In genomic region chrX:113400193-113400704, GRCh38 we compare ENCODE assay signal across 1 cellular context.
TF ChIP-seq lines count a peak whose summit lies in the region.

No MANE protein-coding gene starts in this region.

TF ChIP-seq in H1, 55 proteins besides CTCF, POLR2A, EP300 and RAD21 (continued from another document):
- TF ChIP-seq ATF2 (IDR thresholded peaks at IDR 0.05; ENCODE audit: low read length) = no peak
- no peak for TF ChIP-seq NRF1 (IDR thresholded peaks at IDR 0.05; ENCODE audit: low read depth, low read length)
- no peak for TF ChIP-seq BRCA1 (IDR thresholded peaks at IDR 0.05; ENCODE audit: low read depth, low read length)
- peak; percentile 39; the same call in 1 of the 2 replicates for TF ChIP-seq POU5F1 (IDR thresholded peaks at IDR 0.05; ENCODE audit: low read depth, low read length)
- TF ChIP-seq KDM4A (IDR thresholded peaks at IDR 0.05; ENCODE audit: low read depth, low read length, severe bottlenecking) = no peak
- no peak for TF ChIP-seq CEBPB (IDR thresholded peaks at IDR 0.05; ENCODE audit: low read depth, low read length)
- no peak for TF ChIP-seq KDM1A (IDR thresholded peaks at IDR 0.05; ENCODE audit: borderline replicate concordance, low read length)
- TF ChIP-seq CTBP2 (IDR thresholded peaks at IDR 0.05; ENCODE audit: borderline replicate concordance, insufficient read depth, insufficient read length, low read length) = no peak
- no peak for TF ChIP-seq GABPA (IDR thresholded peaks at IDR 0.05; ENCODE audit: borderline replicate concordance, insufficient read depth, low read length)
- TF ChIP-seq KDM5A (IDR thresholded peaks at IDR 0.05; ENCODE audit: low read length) = no peak
- no peak for TF ChIP-seq GTF2F1 (IDR thresholded peaks at IDR 0.05; ENCODE audit: borderline replicate concordance, low read depth, low read length)
- TF ChIP-seq ZNF274 (IDR thresholded peaks at IDR 0.05; ENCODE audit: borderline replicate concordance, extremely low read depth, low read length) = no peak
- no peak for TF ChIP-seq CHD2 (IDR thresholded peaks at IDR 0.05; ENCODE audit: low read length)
- no peak for TF ChIP-seq POLR2AphosphoS5 (IDR thresholded peaks at IDR 0.05; ENCODE audit: low read depth, low read length)
- TF ChIP-seq RXRA (IDR thresholded peaks at IDR 0.05; ENCODE audit: insufficient read depth, low read depth, low read length) = no peak
- TF ChIP-seq TAF1 (IDR thresholded peaks at IDR 0.05; ENCODE audit: low read depth, low read length) = no peak
- peak; percentile 60 for TF ChIP-seq SP1 (IDR thresholded peaks at IDR 0.05; ENCODE audit: low read depth, low read length)
- no peak for TF ChIP-seq SIN3A (conservative IDR thresholded peaks at IDR 0.05 in 1 of 2, IDR thresholded peaks at IDR 0.05 in 1 of 2; ENCODE audit: low read depth in 1 of 2, low read length in 2 of 2)
- TF ChIP-seq CHD1 (IDR thresholded peaks at IDR 0.05; ENCODE audit: low read depth, low read length) = no peak
- no peak for TF ChIP-seq HDAC2 (IDR thresholded peaks at IDR 0.05; ENCODE audit: borderline replicate concordance in 1 of 2, low read depth in 2 of 2, low read length in 2 of 2)
- TF ChIP-seq SIX5 (IDR thresholded peaks at IDR 0.05; ENCODE audit: low read depth, low read length) = no peak
- peak; percentile 21; the same call in 1 of the 2 replicates for TF ChIP-seq JUN (IDR thresholded peaks at IDR 0.05; ENCODE audit: low read depth, low read length)
- no peak for TF ChIP-seq SP4 (IDR thresholded peaks at IDR 0.05; ENCODE audit: low read length)
- no peak for TF ChIP-seq SUZ12 (IDR thresholded peaks at IDR 0.05; ENCODE audit: low read length)
- no peak for TF ChIP-seq CREB1 (IDR thresholded peaks at IDR 0.05)
- no peak for TF ChIP-seq FOSL1 (IDR thresholded peaks at IDR 0.05; ENCODE audit: insufficient read depth, low read depth, low read length)
- TF ChIP-seq CHD7 (IDR thresholded peaks at IDR 0.05; ENCODE audit: insufficient replicate concordance, low read length) = no peak
- no peak for TF ChIP-seq RBBP5 (IDR thresholded peaks at IDR 0.05; ENCODE audit: borderline replicate concordance, low read depth, low read length)
- TF ChIP-seq BCL11A (IDR thresholded peaks at IDR 0.05; ENCODE audit: low read depth in 2 of 2, low read length in 2 of 2) = no peak
- TF ChIP-seq CBX8 (IDR thresholded peaks at IDR 0.05; ENCODE audit: borderline replicate concordance, low read depth, low read length) = no peak
- TF ChIP-seq SAP30 (IDR thresholded peaks at IDR 0.05; ENCODE audit: insufficient read depth, insufficient replicate concordance, low read length) = no peak
- peak; percentile 85; the same call in 1 of the 2 replicates for TF ChIP-seq TEAD4 (IDR thresholded peaks at IDR 0.05; ENCODE audit: low read depth, low read length)
- no peak for TF ChIP-seq ATF3 (IDR thresholded peaks at IDR 0.05; ENCODE audit: insufficient read depth, low read depth, low read length)
- no peak for TF ChIP-seq MAFK (IDR thresholded peaks at IDR 0.05; ENCODE audit: low read depth, low read length)
- no peak for TF ChIP-seq YY1 (IDR thresholded peaks at IDR 0.05; ENCODE audit: low read depth, low read length)
- peak; percentile 8 for TF ChIP-seq NANOG (IDR thresholded peaks at IDR 0.05; ENCODE audit: insufficient read depth, low read depth, low read length, poor library complexity, severe bottlenecking)
- TF ChIP-seq MAX (IDR thresholded peaks at IDR 0.05) = no peak
- TF ChIP-seq E2F6 (IDR thresholded peaks at IDR 0.05) = no peak
- no peak for TF ChIP-seq TCF12 (IDR thresholded peaks at IDR 0.05; ENCODE audit: low read depth, low read length)
- no peak for TF ChIP-seq USF2 (IDR thresholded peaks at IDR 0.05; ENCODE audit: low read length)
- TF ChIP-seq JUND (IDR thresholded peaks at IDR 0.05; ENCODE audit: low read length) = peak; percentile 68; the same call in 1 of the 2 replicates
- TF ChIP-seq SP2 (IDR thresholded peaks at IDR 0.05; ENCODE audit: low read length) = no peak
TF ChIP-seq in H1: peak in this region for 6.
